In the genomic region with DNA sequence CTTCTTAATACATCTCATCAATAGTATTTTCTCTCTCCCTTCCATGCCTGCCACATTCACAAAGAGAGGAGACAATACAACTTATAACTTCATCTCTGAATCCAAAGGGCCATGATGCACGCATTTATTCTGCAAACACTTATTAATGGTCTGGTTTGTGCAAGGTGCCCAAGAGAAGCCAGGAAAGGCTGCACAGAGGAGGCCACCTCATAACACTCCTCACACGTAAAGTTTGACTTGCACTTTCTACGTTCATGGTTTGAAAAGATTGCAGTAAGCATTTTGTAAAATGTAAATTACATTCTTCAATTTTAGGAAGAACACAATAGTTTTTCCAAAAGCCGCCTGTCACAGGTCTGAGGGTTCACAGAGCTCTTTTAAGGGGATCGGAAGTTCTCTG, we compare ENCODE assay signal across 8 cellular contexts. TPM values are rescaled to one million over a fixed set of nuclear protein-coding genes. Genes with fewer than 3 reads are reported as not detected.
DNase-seq lines count a peak whose midpoint lies in the region; ATAC-seq and TF ChIP-seq lines count a peak whose summit lies in the region.

No MANE protein-coding gene starts in this region.

- TF ChIP-seq EP300 in suprapubic skin (IDR thresholded peaks at IDR 0.05): no peak

- no peaks in the 10 kb centered on the region for H3K27me3 Mint-ChIP-seq in activated naive CD4-positive, alpha-beta T cell treated with anti-CD3 and anti-CD28 coated beads, Interleukin-2, amount 50 U/mL, for 24 hours
- H3K27me3 Mint-ChIP-seq in activated CD8-positive, alpha-beta T cell treated with anti-CD3 and anti-CD28 coated beads, Interleukin-2, amount 10 ng/mL, durations not matched to agents 7 days and 5 days (ENCODE audit: low read depth): peaks cover 43% of the 10 kb centered on the region

- 43% methylated on average over 5 of the region's 5 CpGs for WGBS in suprapubic skin

- TF ChIP-seq CTCF in suprapubic skin (IDR thresholded peaks at IDR 0.05): no peak

- POLR2A ChIA-PET in activated CD8-positive, alpha-beta T cell treated with anti-CD3 and anti-CD28 coated beads, Interleukin-2, amount 10 ng/mL, durations not matched to agents 7 days and 5 days (lab: Charles Lee): interaction anchor here (1.1 kb wide), 1 partner anchor 1041 kb away, joined by 3 read pairs; no protein-coding TSS in a partner anchor

- H3K4me3 Mint-ChIP-seq in activated naive CD4-positive, alpha-beta T cell treated with anti-CD3 and anti-CD28 coated beads, Interleukin-2, amount 50 U/mL, for 24 hours: peak overlapping the region; percentile 87
- peak overlapping the region; percentile 81 for H3K4me3 Mint-ChIP-seq in activated CD8-positive, alpha-beta T cell treated with anti-CD3 and anti-CD28 coated beads, Interleukin-2, amount 10 ng/mL, durations not matched to agents 7 days and 5 days

- DNase-seq in activated naive CD4-positive, alpha-beta T cell (lab: John Stamatoyannopoulos, UW): no peak
- DNase-seq in activated CD8-positive, alpha-beta T cell treated with anti-CD3 and anti-CD28 coated beads, Interleukin-2, amount 10 ng/mL, durations not matched to agents 7 days and 5 days: no peak
- DNase-seq in suprapubic skin (ENCODE audit: low spot score in 2 of 2): no peak
- DNase-seq in GM19240 (ENCODE audit: insufficient read length, low spot score): no peak
- DNase-seq in NCI-H345 treated with DMSO at 0.1 percent for 48 hours (lab: John Stamatoyannopoulos, UW; ENCODE audit: unreplicated experiment): no peak

- H3K27me3 ChIP-seq in suprapubic skin: no peaks in the 10 kb centered on the region

- H3K36me3 ChIP-seq in suprapubic skin: no peaks in the 10 kb centered on the region

- H3K4me1 Mint-ChIP-seq in activated naive CD4-positive, alpha-beta T cell treated with anti-CD3 and anti-CD28 coated beads, Interleukin-2, amount 50 U/mL, for 24 hours: peaks cover 38% of the 10 kb centered on the region
- H3K4me1 Mint-ChIP-seq in activated CD8-positive, alpha-beta T cell treated with anti-CD3 and anti-CD28 coated beads, Interleukin-2, amount 10 ng/mL, durations not matched to agents 7 days and 5 days (ENCODE audit: low read depth): peaks cover 28% of the 10 kb centered on the region

- CTCF ChIA-PET in activated CD8-positive, alpha-beta T cell treated with anti-CD3 and anti-CD28 coated beads, Interleukin-2, amount 10 ng/mL, durations not matched to agents 7 days and 5 days (lab: Charles Lee): interaction anchor here (1.0 to 1.7 kb wide), 2 partner anchors 12 to 526 kb away, joined by 3 to 4 read pairs; no protein-coding TSS in a partner anchor

- no peaks in the 10 kb centered on the region for H3K36me3 Mint-ChIP-seq in activated naive CD4-positive, alpha-beta T cell treated with anti-CD3 and anti-CD28 coated beads, Interleukin-2, amount 50 U/mL, for 24 hours
- H3K36me3 Mint-ChIP-seq in activated CD8-positive, alpha-beta T cell treated with anti-CD3 and anti-CD28 coated beads, Interleukin-2, amount 10 ng/mL, durations not matched to agents 7 days and 5 days (ENCODE audit: low read depth): no peaks in the 10 kb centered on the region

- ATAC-seq in activated CD8-positive, alpha-beta T cell treated with anti-CD3 and anti-CD28 coated beads, Interleukin-2, amount 10 ng/mL, durations not matched to agents 7 days and 5 days: no peak
- no peak for ATAC-seq in HG03442 (IDR thresholded peaks at IDR 0.05; ENCODE audit: unreplicated experiment)

- H3K27ac Mint-ChIP-seq in activated naive CD4-positive, alpha-beta T cell treated with anti-CD3 and anti-CD28 coated beads, Interleukin-2, amount 50 U/mL, for 24 hours: peak overlapping the region; percentile 92
- H3K27ac Mint-ChIP-seq in activated CD8-positive, alpha-beta T cell treated with anti-CD3 and anti-CD28 coated beads, Interleukin-2, amount 10 ng/mL, durations not matched to agents 7 days and 5 days: peak overlapping the region; percentile 82

- H3K9me3 ChIP-seq in iPS-18c (ENCODE audit: control insufficient read depth, insufficient read depth, low read length) (no peaks in the 10 kb centered on the region), suprapubic skin (no peaks in the 10 kb centered on the region)

- peaks cover 17% of the 10 kb centered on the region for H3K4me1 ChIP-seq in suprapubic skin

- no peak for TF ChIP-seq POLR2A in suprapubic skin (IDR thresholded peaks at IDR 0.05)

- no peak overlapping the region for H3K27ac ChIP-seq in suprapubic skin

- H3K4me3 ChIP-seq in iPS-18c (ENCODE audit: insufficient read depth, low read depth, low read length) (peak overlapping the region; percentile 72; the same call in 1 of the 2 replicates), suprapubic skin (peak overlapping the region; percentile 79)

- H3K9me3 Mint-ChIP-seq in activated naive CD4-positive, alpha-beta T cell treated with anti-CD3 and anti-CD28 coated beads, Interleukin-2, amount 50 U/mL, for 24 hours: no peaks in the 10 kb centered on the region
- H3K9me3 Mint-ChIP-seq in activated CD8-positive, alpha-beta T cell treated with anti-CD3 and anti-CD28 coated beads, Interleukin-2, amount 10 ng/mL, durations not matched to agents 7 days and 5 days (ENCODE audit: insufficient read depth): no peaks in the 10 kb centered on the region

RNA-seq across cellular contexts. Expression of a gene that starts 1.2 kb away (rescaled TPM):
- 10 to 100 TPM; 13.5 to 20.7 TPM for total RNA-seq in activated CD8-positive, alpha-beta T cell treated with anti-CD3 and anti-CD28 coated beads, Interleukin-2, amount 10 ng/mL, durations not matched to agents 7 days and 5 days
- total RNA-seq in suprapubic skin: 1 to 10 TPM; 5.6 to 6.4 (median 6.0) TPM
